ENCODE assay signal across 1 cellular context in the genomic region with DNA sequence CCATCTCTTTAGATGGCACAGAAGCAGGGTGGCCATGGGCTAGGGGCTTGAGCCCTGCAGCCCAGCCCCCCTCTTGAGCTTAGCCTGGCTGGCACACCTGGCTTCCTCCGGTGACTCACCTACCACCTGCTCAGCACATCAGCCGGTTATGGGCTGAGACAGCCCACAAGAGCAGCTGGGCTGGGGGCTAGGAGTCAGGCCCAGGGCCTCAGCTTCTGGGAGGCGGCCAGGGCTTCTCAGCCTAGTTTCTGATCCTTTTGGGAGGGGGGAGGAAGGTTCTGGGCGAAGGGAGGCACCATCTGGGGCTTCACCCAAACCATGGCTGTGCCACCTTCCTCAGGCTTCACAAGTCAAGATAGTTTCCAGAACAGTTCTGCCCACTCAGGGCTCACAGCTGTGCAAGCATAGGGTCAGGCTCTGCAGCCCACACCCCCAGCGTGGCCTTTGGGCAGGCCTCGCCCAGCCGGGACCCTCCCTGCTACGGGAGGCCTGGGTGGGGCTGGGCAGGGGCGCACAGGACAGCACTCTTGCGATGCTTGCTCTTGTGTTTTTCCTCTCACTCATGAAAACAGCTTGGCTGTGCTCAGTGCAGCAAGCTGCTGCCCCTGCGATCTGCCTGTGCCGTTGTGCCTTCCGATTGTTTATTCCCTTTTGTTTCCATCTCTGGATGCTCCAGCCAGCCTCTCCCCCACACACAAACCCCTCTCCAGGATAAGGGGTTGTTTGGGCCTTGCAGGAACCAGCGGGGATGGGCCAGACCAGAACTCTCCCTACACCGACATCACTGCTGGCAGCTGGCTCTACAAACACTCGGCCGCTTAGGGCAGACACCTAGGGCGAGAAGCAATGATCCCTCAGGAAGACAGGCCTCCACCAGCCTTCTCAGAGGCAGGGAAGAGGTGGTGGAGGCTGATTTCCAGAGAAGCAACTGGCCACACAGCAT.
TF ChIP-seq lines count a peak whose summit lies in the region.

No MANE protein-coding gene starts in this region.

TF ChIP-seq in K562, 482 proteins besides CTCF, POLR2A, EP300 and RAD21 (continued from another document and continues in another):
- TF ChIP-seq, protein P1, sequence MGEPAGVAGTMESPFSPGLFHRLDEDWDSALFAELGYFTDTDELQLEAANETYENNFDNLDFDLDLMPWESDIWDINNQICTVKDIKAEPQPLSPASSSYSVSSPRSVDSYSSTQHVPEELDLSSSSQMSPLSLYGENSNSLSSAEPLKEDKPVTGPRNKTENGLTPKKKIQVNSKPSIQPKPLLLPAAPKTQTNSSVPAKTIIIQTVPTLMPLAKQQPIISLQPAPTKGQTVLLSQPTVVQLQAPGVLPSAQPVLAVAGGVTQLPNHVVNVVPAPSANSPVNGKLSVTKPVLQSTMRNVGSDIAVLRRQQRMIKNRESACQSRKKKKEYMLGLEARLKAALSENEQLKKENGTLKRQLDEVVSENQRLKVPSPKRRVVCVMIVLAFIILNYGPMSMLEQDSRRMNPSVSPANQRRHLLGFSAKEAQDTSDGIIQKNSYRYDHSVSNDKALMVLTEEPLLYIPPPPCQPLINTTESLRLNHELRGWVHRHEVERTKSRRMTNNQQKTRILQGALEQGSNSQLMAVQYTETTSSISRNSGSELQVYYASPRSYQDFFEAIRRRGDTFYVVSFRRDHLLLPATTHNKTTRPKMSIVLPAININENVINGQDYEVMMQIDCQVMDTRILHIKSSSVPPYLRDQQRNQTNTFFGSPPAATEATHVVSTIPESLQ (CRISPR knock-in tag; IDR thresholded peaks at IDR 0.05) = no peak
- TF ChIP-seq POLR2B (IDR thresholded peaks at IDR 0.05; ENCODE audit: low read depth, partially characterized antibody) (no peak), HSF4 (CRISPR knock-in tag; IDR thresholded peaks at IDR 0.05; ENCODE audit: borderline replicate concordance) (no peak), POLR3G (IDR thresholded peaks at IDR 0.05; ENCODE audit: extremely low read depth, insufficient read length, insufficient replicate concordance) (no peak), MAFG (tag; conservative IDR thresholded peaks at IDR 0.05) (no peak), DMBX1 (CRISPR knock-in tag; IDR thresholded peaks at IDR 0.05; ENCODE audit: borderline replicate concordance) (no peak), RBM22 (IDR thresholded peaks at IDR 0.05; ENCODE audit: low read depth, low read length, poor library complexity, severe bottlenecking) (no peak), MYBL2 (IDR thresholded peaks at IDR 0.05; ENCODE audit: low read depth) (no peak), MYBL2 (CRISPR knock-in tag; IDR thresholded peaks at IDR 0.05; ENCODE audit: borderline replicate concordance) (no peak), NONO (IDR thresholded peaks at IDR 0.05; ENCODE audit: low read depth in 2 of 2, low read length in 1 of 2) (no peak), L3MBTL2 (IDR thresholded peaks at IDR 0.05) (no peak), EP400 (IDR thresholded peaks at IDR 0.05) (no peak), NR2C2 (CRISPR knock-in tag; IDR thresholded peaks at IDR 0.05) (no peak), NR2C2 (tag; IDR thresholded peaks at IDR 0.05) (no peak), PHF21A (IDR thresholded peaks at IDR 0.05; ENCODE audit: borderline replicate concordance, low read depth) (no peak), RBM17 (IDR thresholded peaks at IDR 0.05; ENCODE audit: borderline replicate concordance, low read depth, low read length) (no peak), MYC (IDR thresholded peaks at IDR 0.05; ENCODE audit: low read depth, low read length) (no peak), MYC (CRISPR knock-in tag; IDR thresholded peaks at IDR 0.05; ENCODE audit: borderline replicate concordance, low read depth) (no peak), ZSCAN29 (IDR thresholded peaks at IDR 0.05) (no peak), GATAD2A (IDR thresholded peaks at IDR 0.05) (no peak), TCF3 (CRISPR knock-in tag; IDR thresholded peaks at IDR 0.05) (no peak), SIRT6 (IDR thresholded peaks at IDR 0.05; ENCODE audit: low read depth, low read length) (no peak), ARID2 (IDR thresholded peaks at IDR 0.05) (no peak), ZNF282 (CRISPR knock-in tag; IDR thresholded peaks at IDR 0.05) (no peak), FOXP1 (CRISPR knock-in tag; IDR thresholded peaks at IDR 0.05) (no peak), EHMT2 (IDR thresholded peaks at IDR 0.05) (no peak), HMGN3 (IDR thresholded peaks at IDR 0.05; ENCODE audit: borderline replicate concordance, extremely low read depth, insufficient read length, low read depth, low read length) (no peak), FOXJ2 (tag; IDR thresholded peaks at IDR 0.05) (no peak), ZNF561 (CRISPR knock-in tag; conservative IDR thresholded peaks at IDR 0.05) (no peak), FOXA1 (IDR thresholded peaks at IDR 0.05; ENCODE audit: borderline replicate concordance) (no peak), GATA2 (CRISPR knock-in tag; IDR thresholded peaks at IDR 0.05) (no peak), ZNF444 (CRISPR knock-in tag; IDR thresholded peaks at IDR 0.05) (no peak), GTF2A2 (tag; IDR thresholded peaks at IDR 0.05) (no peak), ZNF707 (CRISPR knock-in tag; conservative IDR thresholded peaks at IDR 0.05) (no peak), POLR2AphosphoS5 (IDR thresholded peaks at IDR 0.05; ENCODE audit: control insufficient read depth, insufficient read depth, low read depth, low read length) (no peak), LEF1 (IDR thresholded peaks at IDR 0.05) (no peak)
- TF ChIP-seq, protein P2, sequence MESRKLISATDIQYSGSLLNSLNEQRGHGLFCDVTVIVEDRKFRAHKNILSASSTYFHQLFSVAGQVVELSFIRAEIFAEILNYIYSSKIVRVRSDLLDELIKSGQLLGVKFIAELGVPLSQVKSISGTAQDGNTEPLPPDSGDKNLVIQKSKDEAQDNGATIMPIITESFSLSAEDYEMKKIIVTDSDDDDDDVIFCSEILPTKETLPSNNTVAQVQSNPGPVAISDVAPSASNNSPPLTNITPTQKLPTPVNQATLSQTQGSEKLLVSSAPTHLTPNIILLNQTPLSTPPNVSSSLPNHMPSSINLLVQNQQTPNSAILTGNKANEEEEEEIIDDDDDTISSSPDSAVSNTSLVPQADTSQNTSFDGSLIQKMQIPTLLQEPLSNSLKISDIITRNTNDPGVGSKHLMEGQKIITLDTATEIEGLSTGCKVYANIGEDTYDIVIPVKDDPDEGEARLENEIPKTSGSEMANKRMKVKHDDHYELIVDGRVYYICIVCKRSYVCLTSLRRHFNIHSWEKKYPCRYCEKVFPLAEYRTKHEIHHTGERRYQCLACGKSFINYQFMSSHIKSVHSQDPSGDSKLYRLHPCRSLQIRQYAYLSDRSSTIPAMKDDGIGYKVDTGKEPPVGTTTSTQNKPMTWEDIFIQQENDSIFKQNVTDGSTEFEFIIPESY (CRISPR knock-in tag; IDR thresholded peaks at IDR 0.05) = no peak
- TF ChIP-seq, protein P3, sequence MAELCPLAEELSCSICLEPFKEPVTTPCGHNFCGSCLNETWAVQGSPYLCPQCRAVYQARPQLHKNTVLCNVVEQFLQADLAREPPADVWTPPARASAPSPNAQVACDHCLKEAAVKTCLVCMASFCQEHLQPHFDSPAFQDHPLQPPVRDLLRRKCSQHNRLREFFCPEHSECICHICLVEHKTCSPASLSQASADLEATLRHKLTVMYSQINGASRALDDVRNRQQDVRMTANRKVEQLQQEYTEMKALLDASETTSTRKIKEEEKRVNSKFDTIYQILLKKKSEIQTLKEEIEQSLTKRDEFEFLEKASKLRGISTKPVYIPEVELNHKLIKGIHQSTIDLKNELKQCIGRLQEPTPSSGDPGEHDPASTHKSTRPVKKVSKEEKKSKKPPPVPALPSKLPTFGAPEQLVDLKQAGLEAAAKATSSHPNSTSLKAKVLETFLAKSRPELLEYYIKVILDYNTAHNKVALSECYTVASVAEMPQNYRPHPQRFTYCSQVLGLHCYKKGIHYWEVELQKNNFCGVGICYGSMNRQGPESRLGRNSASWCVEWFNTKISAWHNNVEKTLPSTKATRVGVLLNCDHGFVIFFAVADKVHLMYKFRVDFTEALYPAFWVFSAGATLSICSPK (IDR thresholded peaks at IDR 0.05; ENCODE audit: borderline replicate concordance) = no peak
- TF ChIP-seq, protein P4, sequence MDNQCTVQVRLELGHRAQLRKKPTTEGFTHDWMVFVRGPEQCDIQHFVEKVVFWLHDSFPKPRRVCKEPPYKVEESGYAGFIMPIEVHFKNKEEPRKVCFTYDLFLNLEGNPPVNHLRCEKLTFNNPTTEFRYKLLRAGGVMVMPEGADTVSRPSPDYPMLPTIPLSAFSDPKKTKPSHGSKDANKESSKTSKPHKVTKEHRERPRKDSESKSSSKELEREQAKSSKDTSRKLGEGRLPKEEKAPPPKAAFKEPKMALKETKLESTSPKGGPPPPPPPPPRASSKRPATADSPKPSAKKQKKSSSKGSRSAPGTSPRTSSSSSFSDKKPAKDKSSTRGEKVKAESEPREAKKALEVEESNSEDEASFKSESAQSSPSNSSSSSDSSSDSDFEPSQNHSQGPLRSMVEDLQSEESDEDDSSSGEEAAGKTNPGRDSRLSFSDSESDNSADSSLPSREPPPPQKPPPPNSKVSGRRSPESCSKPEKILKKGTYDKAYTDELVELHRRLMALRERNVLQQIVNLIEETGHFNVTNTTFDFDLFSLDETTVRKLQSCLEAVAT (IDR thresholded peaks at IDR 0.05) = peak in 1 of 2 experiments; percentile 57; a peak in 1 of 4 replicates
- TF ChIP-seq, protein P5, sequence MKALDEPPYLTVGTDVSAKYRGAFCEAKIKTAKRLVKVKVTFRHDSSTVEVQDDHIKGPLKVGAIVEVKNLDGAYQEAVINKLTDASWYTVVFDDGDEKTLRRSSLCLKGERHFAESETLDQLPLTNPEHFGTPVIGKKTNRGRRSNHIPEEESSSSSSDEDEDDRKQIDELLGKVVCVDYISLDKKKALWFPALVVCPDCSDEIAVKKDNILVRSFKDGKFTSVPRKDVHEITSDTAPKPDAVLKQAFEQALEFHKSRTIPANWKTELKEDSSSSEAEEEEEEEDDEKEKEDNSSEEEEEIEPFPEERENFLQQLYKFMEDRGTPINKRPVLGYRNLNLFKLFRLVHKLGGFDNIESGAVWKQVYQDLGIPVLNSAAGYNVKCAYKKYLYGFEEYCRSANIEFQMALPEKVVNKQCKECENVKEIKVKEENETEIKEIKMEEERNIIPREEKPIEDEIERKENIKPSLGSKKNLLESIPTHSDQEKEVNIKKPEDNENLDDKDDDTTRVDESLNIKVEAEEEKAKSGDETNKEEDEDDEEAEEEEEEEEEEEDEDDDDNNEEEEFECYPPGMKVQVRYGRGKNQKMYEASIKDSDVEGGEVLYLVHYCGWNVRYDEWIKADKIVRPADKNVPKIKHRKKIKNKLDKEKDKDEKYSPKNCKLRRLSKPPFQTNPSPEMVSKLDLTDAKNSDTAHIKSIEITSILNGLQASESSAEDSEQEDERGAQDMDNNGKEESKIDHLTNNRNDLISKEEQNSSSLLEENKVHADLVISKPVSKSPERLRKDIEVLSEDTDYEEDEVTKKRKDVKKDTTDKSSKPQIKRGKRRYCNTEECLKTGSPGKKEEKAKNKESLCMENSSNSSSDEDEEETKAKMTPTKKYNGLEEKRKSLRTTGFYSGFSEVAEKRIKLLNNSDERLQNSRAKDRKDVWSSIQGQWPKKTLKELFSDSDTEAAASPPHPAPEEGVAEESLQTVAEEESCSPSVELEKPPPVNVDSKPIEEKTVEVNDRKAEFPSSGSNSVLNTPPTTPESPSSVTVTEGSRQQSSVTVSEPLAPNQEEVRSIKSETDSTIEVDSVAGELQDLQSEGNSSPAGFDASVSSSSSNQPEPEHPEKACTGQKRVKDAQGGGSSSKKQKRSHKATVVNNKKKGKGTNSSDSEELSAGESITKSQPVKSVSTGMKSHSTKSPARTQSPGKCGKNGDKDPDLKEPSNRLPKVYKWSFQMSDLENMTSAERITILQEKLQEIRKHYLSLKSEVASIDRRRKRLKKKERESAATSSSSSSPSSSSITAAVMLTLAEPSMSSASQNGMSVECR (CRISPR knock-in tag; IDR thresholded peaks at IDR 0.05) = no peak
- TF ChIP-seq, protein P6, sequence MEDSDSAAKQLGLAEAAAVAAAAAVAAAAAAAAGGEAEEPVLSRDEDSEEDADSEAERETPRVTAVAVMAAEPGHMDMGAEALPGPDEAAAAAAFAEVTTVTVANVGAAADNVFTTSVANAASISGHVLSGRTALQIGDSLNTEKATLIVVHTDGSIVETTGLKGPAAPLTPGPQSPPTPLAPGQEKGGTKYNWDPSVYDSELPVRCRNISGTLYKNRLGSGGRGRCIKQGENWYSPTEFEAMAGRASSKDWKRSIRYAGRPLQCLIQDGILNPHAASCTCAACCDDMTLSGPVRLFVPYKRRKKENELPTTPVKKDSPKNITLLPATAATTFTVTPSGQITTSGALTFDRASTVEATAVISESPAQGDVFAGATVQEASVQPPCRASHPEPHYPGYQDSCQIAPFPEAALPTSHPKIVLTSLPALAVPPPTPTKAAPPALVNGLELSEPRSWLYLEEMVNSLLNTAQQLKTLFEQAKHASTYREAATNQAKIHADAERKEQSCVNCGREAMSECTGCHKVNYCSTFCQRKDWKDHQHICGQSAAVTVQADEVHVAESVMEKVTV (CRISPR knock-in tag; IDR thresholded peaks at IDR 0.05) = no peak
- TF ChIP-seq, protein P7, sequence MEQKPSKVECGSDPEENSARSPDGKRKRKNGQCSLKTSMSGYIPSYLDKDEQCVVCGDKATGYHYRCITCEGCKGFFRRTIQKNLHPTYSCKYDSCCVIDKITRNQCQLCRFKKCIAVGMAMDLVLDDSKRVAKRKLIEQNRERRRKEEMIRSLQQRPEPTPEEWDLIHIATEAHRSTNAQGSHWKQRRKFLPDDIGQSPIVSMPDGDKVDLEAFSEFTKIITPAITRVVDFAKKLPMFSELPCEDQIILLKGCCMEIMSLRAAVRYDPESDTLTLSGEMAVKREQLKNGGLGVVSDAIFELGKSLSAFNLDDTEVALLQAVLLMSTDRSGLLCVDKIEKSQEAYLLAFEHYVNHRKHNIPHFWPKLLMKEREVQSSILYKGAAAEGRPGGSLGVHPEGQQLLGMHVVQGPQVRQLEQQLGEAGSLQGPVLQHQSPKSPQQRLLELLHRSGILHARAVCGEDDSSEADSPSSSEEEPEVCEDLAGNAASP (IDR thresholded peaks at IDR 0.05) = no peak
- TF ChIP-seq, protein P8, sequence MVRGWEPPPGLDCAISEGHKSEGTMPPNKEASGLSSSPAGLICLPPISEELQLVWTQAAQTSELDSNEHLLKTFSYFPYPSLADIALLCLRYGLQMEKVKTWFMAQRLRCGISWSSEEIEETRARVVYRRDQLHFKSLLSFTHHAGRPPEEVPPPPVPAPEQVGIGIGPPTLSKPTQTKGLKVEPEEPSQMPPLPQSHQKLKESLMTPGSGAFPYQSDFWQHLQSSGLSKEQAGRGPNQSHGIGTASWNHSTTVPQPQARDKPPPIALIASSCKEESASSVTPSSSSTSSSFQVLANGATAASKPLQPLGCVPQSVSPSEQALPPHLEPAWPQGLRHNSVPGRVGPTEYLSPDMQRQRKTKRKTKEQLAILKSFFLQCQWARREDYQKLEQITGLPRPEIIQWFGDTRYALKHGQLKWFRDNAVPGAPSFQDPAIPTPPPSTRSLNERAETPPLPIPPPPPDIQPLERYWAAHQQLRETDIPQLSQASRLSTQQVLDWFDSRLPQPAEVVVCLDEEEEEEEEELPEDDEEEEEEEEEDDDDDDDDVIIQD (CRISPR knock-in tag; IDR thresholded peaks at IDR 0.05) = 0 out of 2 replicates have a peak, but pooled peaks have one; percentile 30
- TF ChIP-seq, protein P9, sequence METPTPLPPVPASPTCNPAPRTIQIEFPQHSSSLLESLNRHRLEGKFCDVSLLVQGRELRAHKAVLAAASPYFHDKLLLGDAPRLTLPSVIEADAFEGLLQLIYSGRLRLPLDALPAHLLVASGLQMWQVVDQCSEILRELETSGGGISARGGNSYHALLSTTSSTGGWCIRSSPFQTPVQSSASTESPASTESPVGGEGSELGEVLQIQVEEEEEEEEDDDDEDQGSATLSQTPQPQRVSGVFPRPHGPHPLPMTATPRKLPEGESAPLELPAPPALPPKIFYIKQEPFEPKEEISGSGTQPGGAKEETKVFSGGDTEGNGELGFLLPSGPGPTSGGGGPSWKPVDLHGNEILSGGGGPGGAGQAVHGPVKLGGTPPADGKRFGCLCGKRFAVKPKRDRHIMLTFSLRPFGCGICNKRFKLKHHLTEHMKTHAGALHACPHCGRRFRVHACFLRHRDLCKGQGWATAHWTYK (CRISPR knock-in tag; IDR thresholded peaks at IDR 0.05) = 0 out of 2 replicates have a peak, but pooled peaks have one; percentile 1
